Comparison of ENCODE assay signal across 1 cellular context in the genomic region with DNA sequence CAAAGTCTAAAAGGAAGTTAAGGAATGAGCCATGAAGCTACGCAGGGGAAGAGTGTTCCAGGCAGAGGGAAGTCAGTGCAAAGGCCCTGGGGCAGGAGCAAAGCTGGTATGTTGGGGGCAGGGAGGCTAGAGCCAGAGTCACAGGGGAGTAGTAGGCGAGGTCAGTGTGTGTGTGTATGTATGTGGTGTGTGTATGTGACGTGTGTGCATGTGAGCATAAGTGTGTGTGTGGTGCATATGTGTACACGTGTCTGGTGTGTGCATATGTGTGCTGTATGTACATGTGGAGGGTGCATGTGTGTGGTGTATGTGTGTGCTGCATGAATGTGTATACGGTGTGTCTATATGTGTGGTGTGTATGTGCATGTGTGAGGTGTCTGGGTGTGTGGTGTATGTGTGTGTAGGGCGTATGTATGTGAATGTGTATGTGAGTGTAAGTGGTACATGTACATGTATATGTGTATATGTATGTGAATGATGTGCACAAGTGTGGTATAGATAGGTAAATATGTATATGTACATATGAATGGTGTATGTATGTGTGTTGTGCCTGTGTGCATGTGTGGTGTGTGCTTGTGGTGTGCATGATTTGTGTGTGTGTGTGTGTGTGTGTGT.
A peak's percentile ranks its signal among the peaks of the same experiment; 100 is the strongest.
TF ChIP-seq lines count a peak whose summit lies in the region.

No MANE protein-coding gene starts in this region.

TF ChIP-seq in HEK293, 187 proteins besides CTCF, POLR2A, EP300 and RAD21 (continued from another document and continues in another):
- no peak for TF ChIP-seq ZNF19 (tag by site-specific recombination; IDR thresholded peaks at IDR 0.05; ENCODE audit: low read depth)
- TF ChIP-seq, protein P1, sequence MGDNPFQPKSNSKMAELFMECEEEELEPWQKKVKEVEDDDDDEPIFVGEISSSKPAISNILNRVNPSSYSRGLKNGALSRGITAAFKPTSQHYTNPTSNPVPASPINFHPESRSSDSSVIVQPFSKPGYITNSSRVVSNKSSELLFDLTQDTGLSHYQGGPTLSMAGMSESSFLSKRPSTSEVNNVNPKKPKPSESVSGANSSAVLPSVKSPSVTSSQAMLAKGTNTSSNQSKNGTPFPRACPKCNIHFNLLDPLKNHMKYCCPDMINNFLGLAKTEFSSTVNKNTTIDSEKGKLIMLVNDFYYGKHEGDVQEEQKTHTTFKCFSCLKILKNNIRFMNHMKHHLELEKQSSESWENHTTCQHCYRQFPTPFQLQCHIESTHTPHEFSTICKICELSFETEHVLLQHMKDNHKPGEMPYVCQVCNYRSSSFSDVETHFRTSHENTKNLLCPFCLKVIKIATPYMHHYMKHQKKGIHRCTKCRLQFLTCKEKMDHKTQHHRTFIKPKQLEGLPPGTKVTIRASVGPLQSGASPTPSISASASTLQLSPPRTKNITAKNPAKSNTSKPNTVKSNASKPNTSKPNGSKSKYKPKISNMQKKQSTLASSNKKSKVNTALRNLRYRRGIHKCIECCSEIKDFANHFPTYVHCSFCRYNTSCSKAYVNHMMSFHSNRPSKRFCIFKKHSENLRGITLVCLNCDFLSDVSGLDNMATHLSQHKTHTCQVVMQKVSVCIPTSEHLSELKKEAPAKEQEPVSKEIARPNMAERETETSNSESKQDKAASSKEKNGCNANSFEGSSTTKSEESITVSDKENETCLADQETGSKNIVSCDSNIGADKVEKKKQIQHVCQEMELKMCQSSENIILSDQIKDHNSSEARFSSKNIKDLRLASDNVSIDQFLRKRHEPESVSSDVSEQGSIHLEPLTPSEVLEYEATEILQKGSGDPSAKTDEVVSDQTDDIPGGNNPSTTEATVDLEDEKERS (tag by site-specific recombination; IDR thresholded peaks at IDR 0.05) = peak; percentile 41
- TF ChIP-seq ZNF521 (tag by site-specific recombination; IDR thresholded peaks at IDR 0.05) = 0 out of 2 replicates have a peak, but pooled peaks have one; percentile 72
- no peak for TF ChIP-seq SP3 (tag by site-specific recombination; IDR thresholded peaks at IDR 0.05)
- 0 out of 2 replicates have a peak, but pooled peaks have one; percentile 15 for TF ChIP-seq ZNF155 (tag by site-specific recombination; IDR thresholded peaks at IDR 0.05)
- TF ChIP-seq ZNF785 (tag by site-specific recombination; IDR thresholded peaks at IDR 0.05) = peak; percentile 68; the same call in 1 of the 2 replicates
- no peak for TF ChIP-seq ZFP69B (tag by site-specific recombination; IDR thresholded peaks at IDR 0.05)
- TF ChIP-seq ZNF248 (tag by site-specific recombination; IDR thresholded peaks at IDR 0.05) = 0 out of 2 replicates have a peak, but pooled peaks have one; percentile 8
- no peak for TF ChIP-seq ZNF366 (tag by site-specific recombination; conservative IDR thresholded peaks at IDR 0.05)
- TF ChIP-seq ZNF777 (tag by site-specific recombination; IDR thresholded peaks at IDR 0.05; ENCODE audit: borderline replicate concordance) = no peak
- TF ChIP-seq PRDM1 (tag by site-specific recombination; IDR thresholded peaks at IDR 0.05) = no peak
- no peak for TF ChIP-seq YY1 (tag by site-specific recombination; IDR thresholded peaks at IDR 0.05)
- no peak for TF ChIP-seq ZEB2 (tag by site-specific recombination; IDR thresholded peaks at IDR 0.05)
- TF ChIP-seq ZNF114 (tag by site-specific recombination; IDR thresholded peaks at IDR 0.05) = no peak
- no peak for TF ChIP-seq ZNF664 (tag by site-specific recombination; IDR thresholded peaks at IDR 0.05)
- TF ChIP-seq ZFP41 (tag by site-specific recombination; IDR thresholded peaks at IDR 0.05; ENCODE audit: borderline replicate concordance) = no peak
- TF ChIP-seq ZNF311 (tag by site-specific recombination; IDR thresholded peaks at IDR 0.05; ENCODE audit: borderline replicate concordance) = no peak; the same call in 1 of the 2 replicates
- TF ChIP-seq, protein P2, sequence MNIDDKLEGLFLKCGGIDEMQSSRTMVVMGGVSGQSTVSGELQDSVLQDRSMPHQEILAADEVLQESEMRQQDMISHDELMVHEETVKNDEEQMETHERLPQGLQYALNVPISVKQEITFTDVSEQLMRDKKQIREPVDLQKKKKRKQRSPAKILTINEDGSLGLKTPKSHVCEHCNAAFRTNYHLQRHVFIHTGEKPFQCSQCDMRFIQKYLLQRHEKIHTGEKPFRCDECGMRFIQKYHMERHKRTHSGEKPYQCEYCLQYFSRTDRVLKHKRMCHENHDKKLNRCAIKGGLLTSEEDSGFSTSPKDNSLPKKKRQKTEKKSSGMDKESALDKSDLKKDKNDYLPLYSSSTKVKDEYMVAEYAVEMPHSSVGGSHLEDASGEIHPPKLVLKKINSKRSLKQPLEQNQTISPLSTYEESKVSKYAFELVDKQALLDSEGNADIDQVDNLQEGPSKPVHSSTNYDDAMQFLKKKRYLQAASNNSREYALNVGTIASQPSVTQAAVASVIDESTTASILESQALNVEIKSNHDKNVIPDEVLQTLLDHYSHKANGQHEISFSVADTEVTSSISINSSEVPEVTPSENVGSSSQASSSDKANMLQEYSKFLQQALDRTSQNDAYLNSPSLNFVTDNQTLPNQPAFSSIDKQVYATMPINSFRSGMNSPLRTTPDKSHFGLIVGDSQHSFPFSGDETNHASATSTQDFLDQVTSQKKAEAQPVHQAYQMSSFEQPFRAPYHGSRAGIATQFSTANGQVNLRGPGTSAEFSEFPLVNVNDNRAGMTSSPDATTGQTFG (tag by site-specific recombination; IDR thresholded peaks at IDR 0.05; ENCODE audit: borderline replicate concordance) = 0 out of 2 replicates have a peak, but pooled peaks have one; percentile 12
- no peak for TF ChIP-seq GFI1B (tag by site-specific recombination; IDR thresholded peaks at IDR 0.05)
- no peak for TF ChIP-seq KLF9 (tag by site-specific recombination; IDR thresholded peaks at IDR 0.05; ENCODE audit: low read depth)
- no peak; the same call in 1 of the 2 replicates for TF ChIP-seq OVOL3 (tag by site-specific recombination; IDR thresholded peaks at IDR 0.05)
- TF ChIP-seq, protein P3, sequence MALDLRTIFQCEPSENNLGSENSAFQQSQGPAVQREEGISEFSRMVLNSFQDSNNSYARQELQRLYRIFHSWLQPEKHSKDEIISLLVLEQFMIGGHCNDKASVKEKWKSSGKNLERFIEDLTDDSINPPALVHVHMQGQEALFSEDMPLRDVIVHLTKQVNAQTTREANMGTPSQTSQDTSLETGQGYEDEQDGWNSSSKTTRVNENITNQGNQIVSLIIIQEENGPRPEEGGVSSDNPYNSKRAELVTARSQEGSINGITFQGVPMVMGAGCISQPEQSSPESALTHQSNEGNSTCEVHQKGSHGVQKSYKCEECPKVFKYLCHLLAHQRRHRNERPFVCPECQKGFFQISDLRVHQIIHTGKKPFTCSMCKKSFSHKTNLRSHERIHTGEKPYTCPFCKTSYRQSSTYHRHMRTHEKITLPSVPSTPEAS (tag by site-specific recombination; IDR thresholded peaks at IDR 0.05) = peak; percentile 77
- peak; percentile 19; the same call in 1 of the 2 replicates for TF ChIP-seq SALL2 (tag by site-specific recombination; IDR thresholded peaks at IDR 0.05; ENCODE audit: borderline replicate concordance)
- TF ChIP-seq ZNF394 (tag by site-specific recombination; IDR thresholded peaks at IDR 0.05; ENCODE audit: borderline replicate concordance) = no peak
- no peak for TF ChIP-seq ZNF530 (tag by site-specific recombination; IDR thresholded peaks at IDR 0.05; ENCODE audit: low read depth)
- TF ChIP-seq GLIS1 (tag by site-specific recombination; IDR thresholded peaks at IDR 0.05) = no peak
- TF ChIP-seq HOXA7 (CRISPR knock-in tag; IDR thresholded peaks at IDR 0.05; ENCODE audit: borderline replicate concordance) = no peak
- TF ChIP-seq, protein P4, sequence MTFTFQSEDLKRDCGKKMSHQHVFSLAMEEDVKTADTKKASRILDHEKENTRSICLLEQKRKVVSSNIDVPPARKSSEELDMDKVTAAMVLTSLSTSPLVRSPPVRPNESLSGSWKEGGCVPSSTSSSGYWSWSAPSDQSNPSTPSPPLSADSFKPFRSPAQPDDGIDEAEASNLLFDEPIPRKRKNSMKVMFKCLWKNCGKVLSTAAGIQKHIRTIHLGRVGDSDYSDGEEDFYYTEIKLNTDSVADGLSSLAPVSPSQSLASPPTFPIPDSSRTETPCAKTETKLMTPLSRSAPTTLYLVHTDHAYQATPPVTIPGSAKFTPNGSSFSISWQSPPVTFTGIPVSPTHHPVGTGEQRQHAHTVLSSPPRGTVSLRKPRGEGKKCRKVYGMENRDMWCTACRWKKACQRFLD (tag by site-specific recombination; IDR thresholded peaks at IDR 0.05) = no peak
- TF ChIP-seq ZNF776 (tag by site-specific recombination; IDR thresholded peaks at IDR 0.05; ENCODE audit: borderline replicate concordance) = no peak
- TF ChIP-seq, protein P5, sequence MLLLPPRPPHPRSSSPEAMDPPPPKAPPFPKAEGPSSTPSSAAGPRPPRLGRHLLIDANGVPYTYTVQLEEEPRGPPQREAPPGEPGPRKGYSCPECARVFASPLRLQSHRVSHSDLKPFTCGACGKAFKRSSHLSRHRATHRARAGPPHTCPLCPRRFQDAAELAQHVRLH (tag by site-specific recombination; IDR thresholded peaks at IDR 0.05) = peak; percentile 27; the same call in 1 of the 2 replicates
- no peak for TF ChIP-seq ZNF670 (tag by site-specific recombination; IDR thresholded peaks at IDR 0.05; ENCODE audit: low read depth)
- TF ChIP-seq, protein P6, sequence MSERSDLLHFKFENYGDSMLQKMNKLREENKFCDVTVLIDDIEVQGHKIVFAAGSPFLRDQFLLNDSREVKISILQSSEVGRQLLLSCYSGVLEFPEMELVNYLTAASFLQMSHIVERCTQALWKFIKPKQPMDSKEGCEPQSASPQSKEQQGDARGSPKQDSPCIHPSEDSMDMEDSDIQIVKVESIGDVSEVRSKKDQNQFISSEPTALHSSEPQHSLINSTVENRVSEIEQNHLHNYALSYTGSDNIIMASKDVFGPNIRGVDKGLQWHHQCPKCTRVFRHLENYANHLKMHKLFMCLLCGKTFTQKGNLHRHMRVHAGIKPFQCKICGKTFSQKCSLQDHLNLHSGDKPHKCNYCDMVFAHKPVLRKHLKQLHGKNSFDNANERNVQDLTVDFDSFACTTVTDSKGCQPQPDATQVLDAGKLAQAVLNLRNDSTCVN (tag by site-specific recombination; optimal IDR thresholded peaks at IDR 0.05) = no peak
- TF ChIP-seq ZFHX2 (tag by site-specific recombination; conservative IDR thresholded peaks at IDR 0.05) = no peak; the same call in 1 of the 2 replicates
- TF ChIP-seq ZNF600 (tag by site-specific recombination; IDR thresholded peaks at IDR 0.05) = no peak
- TF ChIP-seq, protein P7, sequence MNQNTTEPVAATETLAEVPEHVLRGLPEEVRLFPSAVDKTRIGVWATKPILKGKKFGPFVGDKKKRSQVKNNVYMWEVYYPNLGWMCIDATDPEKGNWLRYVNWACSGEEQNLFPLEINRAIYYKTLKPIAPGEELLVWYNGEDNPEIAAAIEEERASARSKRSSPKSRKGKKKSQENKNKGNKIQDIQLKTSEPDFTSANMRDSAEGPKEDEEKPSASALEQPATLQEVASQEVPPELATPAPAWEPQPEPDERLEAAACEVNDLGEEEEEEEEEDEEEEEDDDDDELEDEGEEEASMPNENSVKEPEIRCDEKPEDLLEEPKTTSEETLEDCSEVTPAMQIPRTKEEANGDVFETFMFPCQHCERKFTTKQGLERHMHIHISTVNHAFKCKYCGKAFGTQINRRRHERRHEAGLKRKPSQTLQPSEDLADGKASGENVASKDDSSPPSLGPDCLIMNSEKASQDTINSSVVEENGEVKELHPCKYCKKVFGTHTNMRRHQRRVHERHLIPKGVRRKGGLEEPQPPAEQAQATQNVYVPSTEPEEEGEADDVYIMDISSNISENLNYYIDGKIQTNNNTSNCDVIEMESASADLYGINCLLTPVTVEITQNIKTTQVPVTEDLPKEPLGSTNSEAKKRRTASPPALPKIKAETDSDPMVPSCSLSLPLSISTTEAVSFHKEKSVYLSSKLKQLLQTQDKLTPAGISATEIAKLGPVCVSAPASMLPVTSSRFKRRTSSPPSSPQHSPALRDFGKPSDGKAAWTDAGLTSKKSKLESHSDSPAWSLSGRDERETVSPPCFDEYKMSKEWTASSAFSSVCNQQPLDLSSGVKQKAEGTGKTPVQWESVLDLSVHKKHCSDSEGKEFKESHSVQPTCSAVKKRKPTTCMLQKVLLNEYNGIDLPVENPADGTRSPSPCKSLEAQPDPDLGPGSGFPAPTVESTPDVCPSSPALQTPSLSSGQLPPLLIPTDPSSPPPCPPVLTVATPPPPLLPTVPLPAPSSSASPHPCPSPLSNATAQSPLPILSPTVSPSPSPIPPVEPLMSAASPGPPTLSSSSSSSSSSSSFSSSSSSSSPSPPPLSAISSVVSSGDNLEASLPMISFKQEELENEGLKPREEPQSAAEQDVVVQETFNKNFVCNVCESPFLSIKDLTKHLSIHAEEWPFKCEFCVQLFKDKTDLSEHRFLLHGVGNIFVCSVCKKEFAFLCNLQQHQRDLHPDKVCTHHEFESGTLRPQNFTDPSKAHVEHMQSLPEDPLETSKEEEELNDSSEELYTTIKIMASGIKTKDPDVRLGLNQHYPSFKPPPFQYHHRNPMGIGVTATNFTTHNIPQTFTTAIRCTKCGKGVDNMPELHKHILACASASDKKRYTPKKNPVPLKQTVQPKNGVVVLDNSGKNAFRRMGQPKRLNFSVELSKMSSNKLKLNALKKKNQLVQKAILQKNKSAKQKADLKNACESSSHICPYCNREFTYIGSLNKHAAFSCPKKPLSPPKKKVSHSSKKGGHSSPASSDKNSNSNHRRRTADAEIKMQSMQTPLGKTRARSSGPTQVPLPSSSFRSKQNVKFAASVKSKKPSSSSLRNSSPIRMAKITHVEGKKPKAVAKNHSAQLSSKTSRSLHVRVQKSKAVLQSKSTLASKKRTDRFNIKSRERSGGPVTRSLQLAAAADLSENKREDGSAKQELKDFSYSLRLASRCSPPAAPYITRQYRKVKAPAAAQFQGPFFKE (tag by site-specific recombination; IDR thresholded peaks at IDR 0.05; ENCODE audit: borderline replicate concordance) = no peak
- no peak for TF ChIP-seq ZNF292 (tag by site-specific recombination; IDR thresholded peaks at IDR 0.05; ENCODE audit: borderline replicate concordance, low read depth)
- no peak for TF ChIP-seq ZNF660 (tag by site-specific recombination; IDR thresholded peaks at IDR 0.05)
- TF ChIP-seq ZNF747 (tag by site-specific recombination; IDR thresholded peaks at IDR 0.05) = peak; percentile 85; the same call in 1 of the 2 replicates
- TF ChIP-seq, protein P8, sequence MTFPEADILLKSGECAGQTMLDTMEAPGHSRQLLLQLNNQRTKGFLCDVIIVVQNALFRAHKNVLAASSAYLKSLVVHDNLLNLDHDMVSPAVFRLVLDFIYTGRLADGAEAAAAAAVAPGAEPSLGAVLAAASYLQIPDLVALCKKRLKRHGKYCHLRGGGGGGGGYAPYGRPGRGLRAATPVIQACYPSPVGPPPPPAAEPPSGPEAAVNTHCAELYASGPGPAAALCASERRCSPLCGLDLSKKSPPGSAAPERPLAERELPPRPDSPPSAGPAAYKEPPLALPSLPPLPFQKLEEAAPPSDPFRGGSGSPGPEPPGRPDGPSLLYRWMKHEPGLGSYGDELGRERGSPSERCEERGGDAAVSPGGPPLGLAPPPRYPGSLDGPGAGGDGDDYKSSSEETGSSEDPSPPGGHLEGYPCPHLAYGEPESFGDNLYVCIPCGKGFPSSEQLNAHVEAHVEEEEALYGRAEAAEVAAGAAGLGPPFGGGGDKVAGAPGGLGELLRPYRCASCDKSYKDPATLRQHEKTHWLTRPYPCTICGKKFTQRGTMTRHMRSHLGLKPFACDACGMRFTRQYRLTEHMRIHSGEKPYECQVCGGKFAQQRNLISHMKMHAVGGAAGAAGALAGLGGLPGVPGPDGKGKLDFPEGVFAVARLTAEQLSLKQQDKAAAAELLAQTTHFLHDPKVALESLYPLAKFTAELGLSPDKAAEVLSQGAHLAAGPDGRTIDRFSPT (tag by site-specific recombination; IDR thresholded peaks at IDR 0.05) = no peak
- no peak for TF ChIP-seq ZNF76 (tag by site-specific recombination; IDR thresholded peaks at IDR 0.05; ENCODE audit: borderline replicate concordance, low read depth)
- TF ChIP-seq MZF1 (tag by site-specific recombination; IDR thresholded peaks at IDR 0.05; ENCODE audit: borderline replicate concordance) = no peak
- TF ChIP-seq ZNF23 (tag by site-specific recombination; IDR thresholded peaks at IDR 0.05; ENCODE audit: borderline replicate concordance) = 0 out of 2 replicates have a peak, but pooled peaks have one; percentile 10
- TF ChIP-seq ZNF623 (tag by site-specific recombination; IDR thresholded peaks at IDR 0.05) = peak; percentile 100
